18 cellular contexts compared by ENCODE assay signal in genomic region chr6:74268821-74269600, GRCh38.
"Had no signal": no experiment of that assay in that cellular context is flagged by ENCODE, and none has a peak within 500 bp of the region (broad histone marks: within the 10 kb centered on the region; RNA-seq: fewer than 3 reads in every experiment).

No MANE protein-coding gene starts in this region.

- H3K4me3 ChIP-seq: heart right ventricle, ovary, suprapubic skin, thyroid gland, upper lobe of right lung, vagina had no signal

- DNase-seq: effector memory CD4-positive, alpha-beta T cell; foreskin keratinocyte; heart right ventricle; hypothalamus; kidney glomerular epithelial cell; naive thymus-derived CD4-positive, alpha-beta T cell; nucleus accumbens; ovary; right cardiac atrium; stimulated activated CD4-positive, alpha-beta T cell treated with anti-CD3 and anti-CD28 coated beads, Interleukin-4, amount 100 ng/mL, for 1 hour; stimulated activated CD8-positive, alpha-beta memory T cell treated with anti-CD3 and anti-CD28 coated beads, Interleukin-4, amount 100 ng/mL, for 48 hours; stimulated activated naive CD8-positive, alpha-beta T cell treated with anti-CD3 and anti-CD28 coated beads, Interleukin-15, Interleukin-2, amounts not matched to agents 100 U/mL and 50 U/mL, for 24 hours; thyroid gland; upper lobe of right lung had no signal

- H3K36me3 Mint-ChIP-seq: naive thymus-derived CD4-positive, alpha-beta T cell; stimulated activated effector memory CD8-positive, alpha-beta T cell treated with anti-CD3 and anti-CD28 coated beads, Interleukin-12 subunit alpha, Interleukin-12 subunit beta, amount 100 ng/mL, for 72 hours had no signal

- H3K4me3 Mint-ChIP-seq: naive thymus-derived CD4-positive, alpha-beta T cell; neural crest cell; stimulated activated effector memory CD8-positive, alpha-beta T cell treated with anti-CD3 and anti-CD28 coated beads, Interleukin-12 subunit alpha, Interleukin-12 subunit beta, amount 100 ng/mL, for 72 hours had no signal

- H3K4me1 Mint-ChIP-seq: naive thymus-derived CD4-positive, alpha-beta T cell; stimulated activated effector memory CD8-positive, alpha-beta T cell treated with anti-CD3 and anti-CD28 coated beads, Interleukin-12 subunit alpha, Interleukin-12 subunit beta, amount 100 ng/mL, for 72 hours had no signal

- H3K27me3 Mint-ChIP-seq: naive thymus-derived CD4-positive, alpha-beta T cell had no signal

- H3K4me1 ChIP-seq: foreskin keratinocyte, heart right ventricle, suprapubic skin, upper lobe of right lung, vagina had no signal

- H3K9me3 ChIP-seq: heart right ventricle, ovary, suprapubic skin, thyroid gland, upper lobe of right lung, vagina had no signal

- H3K27me3 ChIP-seq: foreskin keratinocyte, heart right ventricle, ovary, suprapubic skin, thyroid gland, upper lobe of right lung, vagina had no signal

- H3K27ac ChIP-seq: foreskin keratinocyte, heart right ventricle, ovary, suprapubic skin, thyroid gland, upper lobe of right lung, vagina had no signal

- H3K27ac Mint-ChIP-seq: naive thymus-derived CD4-positive, alpha-beta T cell; stimulated activated effector memory CD8-positive, alpha-beta T cell treated with anti-CD3 and anti-CD28 coated beads, Interleukin-12 subunit alpha, Interleukin-12 subunit beta, amount 100 ng/mL, for 72 hours had no signal

- H3K9me3 Mint-ChIP-seq: neural crest cell had no signal

- H3K36me3 ChIP-seq: heart right ventricle, ovary, suprapubic skin, thyroid gland, upper lobe of right lung, vagina had no signal
